32 cellular contexts compared by ENCODE assay signal in genomic region chr6:153069897-153070296, GRCh38.
"Had no signal": no experiment of that assay in that cellular context is flagged by ENCODE, and none has a peak within 500 bp of the region (broad histone marks: within the 10 kb centered on the region; RNA-seq: fewer than 3 reads in every experiment).

No MANE protein-coding gene starts in this region.

- H3K9me3 ChIP-seq: body of pancreas had no signal

- H3K4me1 ChIP-seq: adrenal gland, body of pancreas, breast epithelium had no signal

- ATAC-seq: activated CD8-positive, alpha-beta T cell treated with anti-CD3 and anti-CD28 coated beads for 36 hours; activated naive CD4-positive, alpha-beta T cell treated with anti-CD3 and anti-CD28 coated beads, Interleukin-2, amount 50 U/mL, for 72 hours; activated T-cell treated with anti-CD3 and anti-CD28 coated beads, Interleukin-2, amount 50 U/mL, for 4 hours; activated T-cell treated with anti-CD3 and anti-CD28 coated beads, Interleukin-2, amount 50 U/mL, for 72 hours; activated T-helper 17 cell treated with anti-CD3 and anti-CD28 coated beads, Interleukin-2, amount 50 U/mL, for 72 hours; body of pancreas had no signal

- H3K27ac ChIP-seq: adrenal gland, body of pancreas, brain microvascular endothelial cell, breast epithelium, VCaP had no signal

- H3K27me3 ChIP-seq: adrenal gland, body of pancreas, brain microvascular endothelial cell, breast epithelium had no signal

- H3K4me3 ChIP-seq: adrenal gland, body of pancreas, breast epithelium had no signal

- H3K36me3 ChIP-seq: adrenal gland, brain microvascular endothelial cell, breast epithelium had no signal

- DNase-seq: activated B cell treated with CpG ODN at 0.5 μM for 24 hours; activated CD4-positive, alpha-beta memory T cell treated with anti-CD3 and anti-CD28 coated beads for 36 hours; activated CD4-positive, alpha-beta T cell treated with anti-CD3 and anti-CD28 coated beads for 4 hours; activated CD4-positive, alpha-beta T cell treated with anti-CD3 and anti-CD28 coated beads, Interleukin-2, amount 10 ng/mL, durations not matched to agents 24 days and 14 days; activated CD4-positive, alpha-beta T cell treated with anti-CD3 and anti-CD28 coated beads, Interleukin-2, amount 50 U/mL, for 1 hour; activated CD4-positive, alpha-beta T cell treated with anti-CD3 and anti-CD28 coated beads, Interleukin-2, amount 50 U/mL, for 4 hours; activated CD4-positive, CD25-positive, alpha-beta regulatory T cell treated with anti-CD3 and anti-CD28 coated beads, Interleukin-2, amount 50 U/mL, for 72 hours; activated CD8-positive, alpha-beta memory T cell treated with anti-CD3 and anti-CD28 coated beads, Interleukin-2, amount 50 U/mL, for 4 hours; activated CD8-positive, alpha-beta T cell treated with anti-CD3 and anti-CD28 coated beads for 36 hours; activated effector memory CD4-positive, alpha-beta T cell treated with anti-CD3 and anti-CD28 coated beads, Interleukin-2, amount 50 U/mL, for 16 hours; activated gamma-delta T cell treated with Interleukin-2 at 50 U/mL for 16 hours; activated naive CD4-positive, alpha-beta T cell; activated naive CD4-positive, alpha-beta T cell treated with anti-CD3 and anti-CD28 coated beads for 36 hours; activated naive CD4-positive, alpha-beta T cell treated with anti-CD3 and anti-CD28 coated beads, Interleukin-2, amount 50 U/mL, for 16 hours; activated naive CD8-positive, alpha-beta T cell treated with anti-CD3 and anti-CD28 coated beads for 36 hours; activated T-cell treated with anti-CD3 and anti-CD28 coated beads for 4 hours; activated T-cell treated with anti-CD3 and anti-CD28 coated beads, Interleukin-2, amount 50 U/mL, for 1 hour; activated T-cell treated with anti-CD3 and anti-CD28 coated beads, Interleukin-2, amount 50 U/mL, for 4 hours; activated T-cell treated with anti-CD3 and anti-CD28 coated beads, Interleukin-2, amount 50 U/mL, for 72 hours; adrenal gland; amniotic stem cell; aorta; body of pancreas; brain microvascular endothelial cell; central memory CD4-positive, alpha-beta T cell; T-helper 1 cell; T-helper 2 cell; T-helper 9 cell had no signal
